ENCODE assay signal across 8 cellular contexts in the genomic region with DNA sequence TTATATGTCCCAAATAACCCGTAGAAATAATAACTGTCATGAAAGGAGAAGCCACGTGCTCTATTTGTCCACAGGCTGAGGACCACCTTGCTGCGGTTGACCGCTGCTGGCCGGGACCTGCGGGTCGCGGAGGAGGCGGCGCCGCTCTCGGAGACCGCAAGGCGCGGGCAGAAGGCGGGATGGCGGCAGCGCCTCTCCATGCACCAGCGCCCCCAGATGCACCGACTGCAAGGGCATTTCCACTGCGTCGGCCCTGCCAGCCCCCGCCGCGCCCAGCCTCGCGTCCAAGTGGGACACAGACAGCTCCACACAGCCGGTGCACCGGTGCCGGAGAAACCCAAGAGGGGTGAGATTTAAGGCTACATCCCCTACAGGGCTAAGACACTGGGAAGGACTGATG. TPM values are rescaled to one million over a fixed set of nuclear protein-coding genes. Genes with fewer than 3 reads are reported as not detected.
DNase-seq lines count a peak whose midpoint lies in the region; ATAC-seq and TF ChIP-seq lines count a peak whose summit lies in the region.

No MANE protein-coding gene starts in this region.

- H3K36me3 ChIP-seq in psoas muscle (ENCODE audit: insufficient read depth in 1 of 2, low read depth in 1 of 2) = no peaks in the 10 kb centered on the region

- H3K4me3 ChIP-seq in psoas muscle = peak overlapping the region; percentile 49

- WGBS in psoas muscle, 3 donors = 0 to 4% (median 3%) methylated on average over 30 of the region's 30 CpGs

- intact Hi-C loops in psoas muscle (cut with DNase I) = no loop called here

- H3K4me1 ChIP-seq in foreskin keratinocyte (no peaks in the 10 kb centered on the region), psoas muscle (peaks cover 3% of the 10 kb centered on the region)

- no peak for TF ChIP-seq EP300 in Ishikawa (IDR thresholded peaks at IDR 0.05; ENCODE audit: borderline replicate concordance)

- DNase-seq in Ammon's horn (ENCODE audit: low spot score) = peak; percentile 54
- peak; percentile 64 for DNase-seq in activated CD8-positive, alpha-beta memory T cell treated with anti-CD3 and anti-CD28 coated beads for 24 hours
- DNase-seq in foreskin keratinocyte = no peak
- DNase-seq in psoas muscle = no peak
- DNase-seq in AG08395 (ENCODE audit: low spot score) = no peak

- TF ChIP-seq CTCF in foreskin keratinocyte (conservative IDR thresholded peaks at IDR 0.05) = peak; percentile 28
- TF ChIP-seq CTCF in psoas muscle (IDR thresholded peaks at IDR 0.05) = no peak

- no peak overlapping the region for H3K27ac ChIP-seq in foreskin keratinocyte
- H3K27ac ChIP-seq in psoas muscle = no peak overlapping the region

- ATAC-seq in foreskin keratinocyte = peak; percentile 44
- ATAC-seq in psoas muscle = peak in 1 of 4 donors; percentile 67
- ATAC-seq in HG02642 (IDR thresholded peaks at IDR 0.05; ENCODE audit: poor library complexity, unreplicated experiment) = no peak
- ATAC-seq in GM21786 (IDR thresholded peaks at IDR 0.05; ENCODE audit: unreplicated experiment) = no peak

- TF ChIP-seq RAD21 in Ishikawa (IDR thresholded peaks at IDR 0.05; ENCODE audit: low read depth) = peak; percentile 6; the same call in 1 of the 2 replicates

- H3K9me3 ChIP-seq in psoas muscle = no peaks in the 10 kb centered on the region

- H3K27me3 ChIP-seq in foreskin keratinocyte = peaks cover 18% of the 10 kb centered on the region
- peaks cover 0 to 36% (median 2%) of the 10 kb centered on the region in 3 donors for H3K27me3 ChIP-seq in psoas muscle (ENCODE audit: insufficient read depth in 3 of 3, low read length in 2 of 3)

TF ChIP-seq in Ishikawa, 13 proteins besides CTCF, POLR2A, EP300 and RAD21:
- TF ChIP-seq TCF12 (IDR thresholded peaks at IDR 0.05; ENCODE audit: low read depth) (0 out of 2 replicates have a peak, but pooled peaks have one; percentile 16), FOXM1 (IDR thresholded peaks at IDR 0.05; ENCODE audit: borderline replicate concordance, low read depth) (no peak), YY1 (IDR thresholded peaks at IDR 0.05; ENCODE audit: low read depth) (0 out of 2 replicates have a peak, but pooled peaks have one; percentile 15), EGR1 (IDR thresholded peaks at IDR 0.05) (no peak), TAF1 (IDR thresholded peaks at IDR 0.05; ENCODE audit: low read depth) (no peak), CEBPB (IDR thresholded peaks at IDR 0.05) (no peak), CREB1 (IDR thresholded peaks at IDR 0.05; ENCODE audit: low read depth) (no peak), NFIC (IDR thresholded peaks at IDR 0.05) (no peak), TEAD4 (IDR thresholded peaks at IDR 0.05) (no peak), ZBTB7A (IDR thresholded peaks at IDR 0.05; ENCODE audit: low read depth) (peak; percentile 40; the same call in 1 of the 2 replicates)
- TF ChIP-seq, protein P1, sequence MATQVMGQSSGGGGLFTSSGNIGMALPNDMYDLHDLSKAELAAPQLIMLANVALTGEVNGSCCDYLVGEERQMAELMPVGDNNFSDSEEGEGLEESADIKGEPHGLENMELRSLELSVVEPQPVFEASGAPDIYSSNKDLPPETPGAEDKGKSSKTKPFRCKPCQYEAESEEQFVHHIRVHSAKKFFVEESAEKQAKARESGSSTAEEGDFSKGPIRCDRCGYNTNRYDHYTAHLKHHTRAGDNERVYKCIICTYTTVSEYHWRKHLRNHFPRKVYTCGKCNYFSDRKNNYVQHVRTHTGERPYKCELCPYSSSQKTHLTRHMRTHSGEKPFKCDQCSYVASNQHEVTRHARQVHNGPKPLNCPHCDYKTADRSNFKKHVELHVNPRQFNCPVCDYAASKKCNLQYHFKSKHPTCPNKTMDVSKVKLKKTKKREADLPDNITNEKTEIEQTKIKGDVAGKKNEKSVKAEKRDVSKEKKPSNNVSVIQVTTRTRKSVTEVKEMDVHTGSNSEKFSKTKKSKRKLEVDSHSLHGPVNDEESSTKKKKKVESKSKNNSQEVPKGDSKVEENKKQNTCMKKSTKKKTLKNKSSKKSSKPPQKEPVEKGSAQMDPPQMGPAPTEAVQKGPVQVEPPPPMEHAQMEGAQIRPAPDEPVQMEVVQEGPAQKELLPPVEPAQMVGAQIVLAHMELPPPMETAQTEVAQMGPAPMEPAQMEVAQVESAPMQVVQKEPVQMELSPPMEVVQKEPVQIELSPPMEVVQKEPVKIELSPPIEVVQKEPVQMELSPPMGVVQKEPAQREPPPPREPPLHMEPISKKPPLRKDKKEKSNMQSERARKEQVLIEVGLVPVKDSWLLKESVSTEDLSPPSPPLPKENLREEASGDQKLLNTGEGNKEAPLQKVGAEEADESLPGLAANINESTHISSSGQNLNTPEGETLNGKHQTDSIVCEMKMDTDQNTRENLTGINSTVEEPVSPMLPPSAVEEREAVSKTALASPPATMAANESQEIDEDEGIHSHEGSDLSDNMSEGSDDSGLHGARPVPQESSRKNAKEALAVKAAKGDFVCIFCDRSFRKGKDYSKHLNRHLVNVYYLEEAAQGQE (IDR thresholded peaks at IDR 0.05; ENCODE audit: low read depth) = 0 out of 2 replicates have a peak, but pooled peaks have one; percentile 6
- TF ChIP-seq, protein P2, sequence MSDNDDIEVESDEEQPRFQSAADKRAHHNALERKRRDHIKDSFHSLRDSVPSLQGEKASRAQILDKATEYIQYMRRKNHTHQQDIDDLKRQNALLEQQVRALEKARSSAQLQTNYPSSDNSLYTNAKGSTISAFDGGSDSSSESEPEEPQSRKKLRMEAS (IDR thresholded peaks at IDR 0.05) = peak; percentile 66
- TF ChIP-seq, protein P3, sequence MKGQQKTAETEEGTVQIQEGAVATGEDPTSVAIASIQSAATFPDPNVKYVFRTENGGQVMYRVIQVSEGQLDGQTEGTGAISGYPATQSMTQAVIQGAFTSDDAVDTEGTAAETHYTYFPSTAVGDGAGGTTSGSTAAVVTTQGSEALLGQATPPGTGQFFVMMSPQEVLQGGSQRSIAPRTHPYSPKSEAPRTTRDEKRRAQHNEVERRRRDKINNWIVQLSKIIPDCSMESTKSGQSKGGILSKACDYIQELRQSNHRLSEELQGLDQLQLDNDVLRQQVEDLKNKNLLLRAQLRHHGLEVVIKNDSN (IDR thresholded peaks at IDR 0.05) = no peak

RNA-seq across cellular contexts. Expression of a gene that starts 21.0 kb away (rescaled TPM):
- total RNA-seq in foreskin keratinocyte (not detected in 2 replicates), psoas muscle (not detected)
- polyA plus RNA-seq in foreskin keratinocyte (not detected in 2 replicates), psoas muscle (under 1 TPM in 2 of 3 donors, not detected in 1; 0.04 to 0.15 TPM)

RNA-seq across cellular contexts. Expression of a gene that starts 31.6 kb away (rescaled TPM):
- total RNA-seq in foreskin keratinocyte (736 and 756 TPM in 2 replicates), psoas muscle (100 to 1,000 TPM; 217 to 310 (median 245) TPM)
- polyA plus RNA-seq in foreskin keratinocyte (620 and 720 TPM in 2 replicates), psoas muscle (100 to 1,000 TPM; 215 to 290 (median 282) TPM)

Comparison
In these comparisons a context has a peak if more than half of its experiments do, and no peak if none do; other contexts are left out.
1. DNase-seq: peak in Ammon's horn (single experiment) and activated CD8-positive, alpha-beta memory T cell treated with anti-CD3 and anti-CD28 coated beads for 24 hours (single experiment); none in foreskin keratinocyte (0 of 2), psoas muscle (0 of 2) and AG08395 (single experiment).